Comparison of ENCODE assay signal across 2 cellular contexts in the genomic region with DNA sequence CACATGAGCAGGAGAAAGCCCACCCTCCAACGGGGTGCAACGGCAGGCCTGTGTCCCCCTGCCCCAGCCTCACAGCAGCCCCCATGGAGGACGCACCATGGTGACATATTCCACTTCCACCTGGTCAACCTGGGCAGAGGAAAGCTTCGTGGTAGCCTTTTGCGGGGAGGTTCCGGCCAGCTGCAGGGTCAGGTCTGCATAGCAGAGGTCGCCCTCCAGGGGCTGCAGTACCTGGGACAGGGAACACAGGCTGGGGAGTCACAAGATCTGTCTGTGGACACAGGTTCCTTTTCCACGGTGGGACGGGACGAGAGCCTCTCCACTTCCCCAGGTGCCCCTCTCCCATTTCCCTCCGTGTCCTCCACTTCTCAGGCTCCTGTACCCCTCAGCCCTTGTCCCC.
TF ChIP-seq lines count a peak whose summit lies in the region.

No MANE protein-coding gene starts in this region.

TF ChIP-seq in HepG2, 621 proteins besides CTCF, POLR2A, EP300 and RAD21:
- TF ChIP-seq MTF2 (CRISPR knock-in tag; IDR thresholded peaks at IDR 0.05; ENCODE audit: borderline replicate concordance) = no peak
- TF ChIP-seq ZNF616 (CRISPR knock-in tag; IDR thresholded peaks at IDR 0.05; ENCODE audit: low read depth) = no peak
- TF ChIP-seq ZNF354B (CRISPR knock-in tag; IDR thresholded peaks at IDR 0.05) = no peak
- TF ChIP-seq ZNF619 (CRISPR knock-in tag; IDR thresholded peaks at IDR 0.05) = no peak
- TF ChIP-seq ZMYM2 (CRISPR knock-in tag; IDR thresholded peaks at IDR 0.05) = no peak
- TF ChIP-seq ZNF547 (CRISPR knock-in tag; IDR thresholded peaks at IDR 0.05) = no peak
- no peak for TF ChIP-seq ZNF33B (CRISPR knock-in tag; IDR thresholded peaks at IDR 0.05)
- TF ChIP-seq ZNF331 (CRISPR knock-in tag; IDR thresholded peaks at IDR 0.05) = no peak
- TF ChIP-seq, protein P1, sequence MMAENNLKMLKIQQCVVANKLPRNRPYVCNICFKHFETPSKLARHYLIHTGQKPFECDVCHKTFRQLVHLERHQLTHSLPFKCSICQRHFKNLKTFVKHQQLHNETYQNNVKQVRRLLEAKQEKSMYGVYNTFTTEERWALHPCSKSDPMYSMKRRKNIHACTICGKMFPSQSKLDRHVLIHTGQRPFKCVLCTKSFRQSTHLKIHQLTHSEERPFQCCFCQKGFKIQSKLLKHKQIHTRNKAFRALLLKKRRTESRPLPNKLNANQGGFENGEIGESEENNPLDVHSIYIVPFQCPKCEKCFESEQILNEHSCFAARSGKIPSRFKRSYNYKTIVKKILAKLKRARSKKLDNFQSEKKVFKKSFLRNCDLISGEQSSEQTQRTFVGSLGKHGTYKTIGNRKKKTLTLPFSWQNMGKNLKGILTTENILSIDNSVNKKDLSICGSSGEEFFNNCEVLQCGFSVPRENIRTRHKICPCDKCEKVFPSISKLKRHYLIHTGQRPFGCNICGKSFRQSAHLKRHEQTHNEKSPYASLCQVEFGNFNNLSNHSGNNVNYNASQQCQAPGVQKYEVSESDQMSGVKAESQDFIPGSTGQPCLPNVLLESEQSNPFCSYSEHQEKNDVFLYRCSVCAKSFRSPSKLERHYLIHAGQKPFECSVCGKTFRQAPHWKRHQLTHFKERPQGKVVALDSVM (CRISPR knock-in tag; IDR thresholded peaks at IDR 0.05) = no peak

TF ChIP-seq in WTC11, 78 proteins besides CTCF, POLR2A, EP300 and RAD21:
- TF ChIP-seq, protein P2, sequence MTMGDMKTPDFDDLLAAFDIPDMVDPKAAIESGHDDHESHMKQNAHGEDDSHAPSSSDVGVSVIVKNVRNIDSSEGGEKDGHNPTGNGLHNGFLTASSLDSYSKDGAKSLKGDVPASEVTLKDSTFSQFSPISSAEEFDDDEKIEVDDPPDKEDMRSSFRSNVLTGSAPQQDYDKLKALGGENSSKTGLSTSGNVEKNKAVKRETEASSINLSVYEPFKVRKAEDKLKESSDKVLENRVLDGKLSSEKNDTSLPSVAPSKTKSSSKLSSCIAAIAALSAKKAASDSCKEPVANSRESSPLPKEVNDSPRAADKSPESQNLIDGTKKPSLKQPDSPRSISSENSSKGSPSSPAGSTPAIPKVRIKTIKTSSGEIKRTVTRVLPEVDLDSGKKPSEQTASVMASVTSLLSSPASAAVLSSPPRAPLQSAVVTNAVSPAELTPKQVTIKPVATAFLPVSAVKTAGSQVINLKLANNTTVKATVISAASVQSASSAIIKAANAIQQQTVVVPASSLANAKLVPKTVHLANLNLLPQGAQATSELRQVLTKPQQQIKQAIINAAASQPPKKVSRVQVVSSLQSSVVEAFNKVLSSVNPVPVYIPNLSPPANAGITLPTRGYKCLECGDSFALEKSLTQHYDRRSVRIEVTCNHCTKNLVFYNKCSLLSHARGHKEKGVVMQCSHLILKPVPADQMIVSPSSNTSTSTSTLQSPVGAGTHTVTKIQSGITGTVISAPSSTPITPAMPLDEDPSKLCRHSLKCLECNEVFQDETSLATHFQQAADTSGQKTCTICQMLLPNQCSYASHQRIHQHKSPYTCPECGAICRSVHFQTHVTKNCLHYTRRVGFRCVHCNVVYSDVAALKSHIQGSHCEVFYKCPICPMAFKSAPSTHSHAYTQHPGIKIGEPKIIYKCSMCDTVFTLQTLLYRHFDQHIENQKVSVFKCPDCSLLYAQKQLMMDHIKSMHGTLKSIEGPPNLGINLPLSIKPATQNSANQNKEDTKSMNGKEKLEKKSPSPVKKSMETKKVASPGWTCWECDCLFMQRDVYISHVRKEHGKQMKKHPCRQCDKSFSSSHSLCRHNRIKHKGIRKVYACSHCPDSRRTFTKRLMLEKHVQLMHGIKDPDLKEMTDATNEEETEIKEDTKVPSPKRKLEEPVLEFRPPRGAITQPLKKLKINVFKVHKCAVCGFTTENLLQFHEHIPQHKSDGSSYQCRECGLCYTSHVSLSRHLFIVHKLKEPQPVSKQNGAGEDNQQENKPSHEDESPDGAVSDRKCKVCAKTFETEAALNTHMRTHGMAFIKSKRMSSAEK (CRISPR knock-in tag; IDR thresholded peaks at IDR 0.05; ENCODE audit: borderline replicate concordance) = no peak
- TF ChIP-seq OVOL2 (CRISPR knock-in tag; IDR thresholded peaks at IDR 0.05; ENCODE audit: borderline replicate concordance) (no peak), JAZF1 (CRISPR knock-in tag; IDR thresholded peaks at IDR 0.05) (no peak), SMAD4 (CRISPR knock-in tag; IDR thresholded peaks at IDR 0.05) (no peak), SOX15 (CRISPR knock-in tag; IDR thresholded peaks at IDR 0.05) (no peak), IRF2 (CRISPR knock-in tag; IDR thresholded peaks at IDR 0.05; ENCODE audit: borderline replicate concordance, low read depth) (no peak), JUN (CRISPR knock-in tag; IDR thresholded peaks at IDR 0.05) (no peak), MXD4 (CRISPR knock-in tag; IDR thresholded peaks at IDR 0.05; ENCODE audit: borderline replicate concordance) (no peak), ZNF138 (CRISPR knock-in tag; conservative IDR thresholded peaks at IDR 0.05) (no peak), NFE2L1 (CRISPR knock-in tag; IDR thresholded peaks at IDR 0.05) (no peak), ZNF416 (CRISPR knock-in tag; IDR thresholded peaks at IDR 0.05) (no peak), MYBL2 (CRISPR knock-in tag; IDR thresholded peaks at IDR 0.05) (no peak), EMX1 (CRISPR knock-in tag; IDR thresholded peaks at IDR 0.05) (no peak), SMAD3 (CRISPR knock-in tag; IDR thresholded peaks at IDR 0.05; ENCODE audit: borderline replicate concordance) (no peak)
- TF ChIP-seq, protein P3, sequence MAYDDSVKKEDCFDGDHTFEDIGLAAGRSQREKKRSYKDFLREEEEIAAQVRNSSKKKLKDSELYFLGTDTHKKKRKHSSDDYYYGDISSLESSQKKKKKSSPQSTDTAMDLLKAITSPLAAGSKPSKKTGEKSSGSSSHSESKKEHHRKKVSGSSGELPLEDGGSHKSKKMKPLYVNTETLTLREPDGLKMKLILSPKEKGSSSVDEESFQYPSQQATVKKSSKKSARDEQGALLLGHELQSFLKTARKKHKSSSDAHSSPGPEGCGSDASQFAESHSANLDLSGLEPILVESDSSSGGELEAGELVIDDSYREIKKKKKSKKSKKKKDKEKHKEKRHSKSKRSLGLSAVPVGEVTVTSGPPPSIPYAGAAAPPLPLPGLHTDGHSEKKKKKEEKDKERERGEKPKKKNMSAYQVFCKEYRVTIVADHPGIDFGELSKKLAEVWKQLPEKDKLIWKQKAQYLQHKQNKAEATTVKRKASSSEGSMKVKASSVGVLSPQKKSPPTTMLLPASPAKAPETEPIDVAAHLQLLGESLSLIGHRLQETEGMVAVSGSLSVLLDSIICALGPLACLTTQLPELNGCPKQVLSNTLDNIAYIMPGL (CRISPR knock-in tag; IDR thresholded peaks at IDR 0.05) = no peak
- TF ChIP-seq, protein P4, sequence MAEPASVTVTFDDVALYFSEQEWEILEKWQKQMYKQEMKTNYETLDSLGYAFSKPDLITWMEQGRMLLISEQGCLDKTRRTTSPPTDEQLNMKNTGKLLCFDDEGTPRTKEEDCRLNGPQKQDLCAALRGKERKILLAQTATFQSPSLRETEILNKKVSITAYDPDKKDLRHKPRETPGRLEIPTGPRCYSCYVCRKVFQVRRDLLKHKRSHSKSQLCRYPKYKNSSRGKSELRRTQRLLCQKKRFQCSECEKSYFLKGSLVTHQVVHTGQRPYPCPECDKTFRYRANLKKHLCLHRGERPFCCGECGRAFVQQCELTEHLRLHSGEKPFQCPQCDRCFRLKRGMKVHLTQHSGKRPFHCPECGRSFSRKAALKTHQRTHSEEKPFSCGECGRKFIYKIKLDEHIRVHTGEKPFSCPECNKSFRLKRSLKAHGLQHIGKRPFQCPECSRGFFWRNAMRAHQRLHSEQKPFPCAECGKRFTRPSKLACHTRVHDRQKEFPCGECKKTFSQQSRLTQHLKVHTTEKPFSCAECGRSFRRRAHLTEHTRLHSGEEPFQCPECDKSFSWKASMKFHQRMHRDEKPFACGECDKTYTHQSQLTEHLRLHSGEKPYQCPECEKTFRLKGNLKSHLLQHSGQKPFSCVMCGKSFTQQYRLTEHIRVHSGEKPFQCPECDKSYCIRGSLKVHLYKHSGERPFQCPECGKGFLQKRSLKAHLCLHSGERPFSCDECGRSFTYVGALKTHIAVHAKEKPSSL (CRISPR knock-in tag; conservative IDR thresholded peaks at IDR 0.05) = no peak
- TF ChIP-seq, protein P5, sequence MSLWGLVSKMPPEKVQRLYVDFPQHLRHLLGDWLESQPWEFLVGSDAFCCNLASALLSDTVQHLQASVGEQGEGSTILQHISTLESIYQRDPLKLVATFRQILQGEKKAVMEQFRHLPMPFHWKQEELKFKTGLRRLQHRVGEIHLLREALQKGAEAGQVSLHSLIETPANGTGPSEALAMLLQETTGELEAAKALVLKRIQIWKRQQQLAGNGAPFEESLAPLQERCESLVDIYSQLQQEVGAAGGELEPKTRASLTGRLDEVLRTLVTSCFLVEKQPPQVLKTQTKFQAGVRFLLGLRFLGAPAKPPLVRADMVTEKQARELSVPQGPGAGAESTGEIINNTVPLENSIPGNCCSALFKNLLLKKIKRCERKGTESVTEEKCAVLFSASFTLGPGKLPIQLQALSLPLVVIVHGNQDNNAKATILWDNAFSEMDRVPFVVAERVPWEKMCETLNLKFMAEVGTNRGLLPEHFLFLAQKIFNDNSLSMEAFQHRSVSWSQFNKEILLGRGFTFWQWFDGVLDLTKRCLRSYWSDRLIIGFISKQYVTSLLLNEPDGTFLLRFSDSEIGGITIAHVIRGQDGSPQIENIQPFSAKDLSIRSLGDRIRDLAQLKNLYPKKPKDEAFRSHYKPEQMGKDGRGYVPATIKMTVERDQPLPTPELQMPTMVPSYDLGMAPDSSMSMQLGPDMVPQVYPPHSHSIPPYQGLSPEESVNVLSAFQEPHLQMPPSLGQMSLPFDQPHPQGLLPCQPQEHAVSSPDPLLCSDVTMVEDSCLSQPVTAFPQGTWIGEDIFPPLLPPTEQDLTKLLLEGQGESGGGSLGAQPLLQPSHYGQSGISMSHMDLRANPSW (CRISPR knock-in tag; conservative IDR thresholded peaks at IDR 0.05; ENCODE audit: low read depth) = no peak
